Comparison of ENCODE assay signal across 34 cellular contexts in genomic region chr13:99517577-99517976, GRCh38.
"Had no signal": no experiment of that assay in that cellular context is flagged by ENCODE, and none has a peak within 500 bp of the region (broad histone marks: within the 10 kb centered on the region; RNA-seq: fewer than 3 reads in every experiment).

No MANE protein-coding gene starts in this region.

- H3K27me3 ChIP-seq: brain microvascular endothelial cell, cardiac muscle cell, MG63, SJCRH30 had no signal

- H3K4me1 ChIP-seq: SJCRH30 had no signal

- H3K27ac ChIP-seq: brain microvascular endothelial cell, cardiac muscle cell, SJCRH30, SK-N-MC, WERI-Rb-1 had no signal

- ATAC-seq: activated CD8-positive, alpha-beta memory T cell treated with anti-CD3 and anti-CD28 coated beads, Interleukin-2, amount 10 ng/mL, durations not matched to agents 7 days and 5 days had no signal

- DNase-seq: activated CD4-positive, alpha-beta memory T cell treated with anti-CD3 and anti-CD28 coated beads, Interleukin-2, amount 10 ng/mL, durations not matched to agents 7 days and 5 days; activated CD4-positive, alpha-beta T cell treated with anti-CD3 and anti-CD28 coated beads for 1 hour; activated CD4-positive, alpha-beta T cell treated with anti-CD3 and anti-CD28 coated beads for 48 hours; activated CD4-positive, CD25-positive, alpha-beta regulatory T cell; activated CD8-positive, alpha-beta memory T cell treated with anti-CD3 and anti-CD28 coated beads for 24 hours; activated CD8-positive, alpha-beta memory T cell treated with anti-CD3 and anti-CD28 coated beads, Interleukin-2, amount 10 ng/mL, durations not matched to agents 7 days and 5 days; activated CD8-positive, alpha-beta memory T cell treated with anti-CD3 and anti-CD28 coated beads, Interleukin-2, amount 50 U/mL, for 48 hours; activated effector memory CD4-positive, alpha-beta T cell treated with Interleukin-2 at 50 U/mL for 16 hours; activated naive CD4-positive, alpha-beta T cell; activated naive CD4-positive, alpha-beta T cell treated with anti-CD3 and anti-CD28 coated beads, Interleukin-2, amount 50 U/mL, for 16 hours; activated naive CD8-positive, alpha-beta T cell treated with anti-CD3 and anti-CD28 coated beads for 36 hours; activated T-cell treated with anti-CD3 and anti-CD28 coated beads, Interleukin-2, amount 50 U/mL, for 48 hours; amniotic stem cell; aorta; brain microvascular endothelial cell; Karpas-422; KBM-7; MG63; NCI-H1048; NCI-H1105 treated with DMSO at 0.1 percent for 48 hours; NCI-H1436; NCI-H1694; NCI-H1930; NCI-H2081 treated with DMSO at 0.1 percent for 48 hours; NCI-H345; NCI-H524 treated with DMSO at 0.1 percent for 48 hours; NCI-H748 treated with DMSO at 0.1 percent for 48 hours; NK-92 treated with Interleukin-12 subunit alpha and Interleukin-12 subunit beta, amount 100 ng/mL, for 24 hours; SHP77; SJCRH30; T1000; WERI-Rb-1 had no signal

- H3K4me3 ChIP-seq: cardiac muscle cell, MG63, SJCRH30, SK-N-MC had no signal

- H3K9me3 ChIP-seq: MG63, SJCRH30 had no signal
